In genomic region chr9:134136117-134136996, GRCh38 we compare ENCODE assay signal across 8 cellular contexts. TPM values are rescaled to one million over a fixed set of nuclear protein-coding genes. Genes with fewer than 3 reads are reported as not detected.
DNase-seq lines count a peak whose midpoint lies in the region; ATAC-seq and TF ChIP-seq lines count a peak whose summit lies in the region.

No MANE protein-coding gene starts in this region.

- H3K36me3 Mint-ChIP-seq in T-helper 17 cell (ENCODE audit: low read depth) (no peaks in the 10 kb centered on the region), endothelial cell (ENCODE audit: low read depth, unreplicated experiment) (peaks cover 18% of the 10 kb centered on the region), naive B cell (peaks cover 5 to 14% of the 10 kb centered on the region in 2 donors)

- no peaks in the 10 kb centered on the region for H3K9me3 Mint-ChIP-seq in endothelial cell (ENCODE audit: unreplicated experiment)
- H3K9me3 Mint-ChIP-seq in naive B cell: no peaks in the 10 kb centered on the region

- H3K4me3 Mint-ChIP-seq in T-helper 17 cell: peak overlapping the region; percentile 93
- peak overlapping the region; percentile 94 for H3K4me3 Mint-ChIP-seq in endothelial cell (ENCODE audit: unreplicated experiment)
- H3K4me3 Mint-ChIP-seq in naive B cell: peak overlapping the region; percentile 87 to 96 (median 93)

- peak; percentile 10 for DNase-seq in activated naive CD4-positive, alpha-beta T cell treated with Interleukin-2 at 50 U/mL for 16 hours
- no peak for DNase-seq in activated naive CD4-positive, alpha-beta T cell (lab: John Stamatoyannopoulos, UW)
- DNase-seq in T-helper 17 cell (peak in 2 of 3 donors; percentile 9 to 17), endothelial cell (ENCODE audit: low spot score) (peak; percentile 21), naive B cell (no peak), H4 (ENCODE audit: low spot score) (no peak), islet precursor cell (no peak)

- no peaks in the 10 kb centered on the region for H3K9me3 ChIP-seq in T-helper 17 cell (ENCODE audit: control insufficient read depth, low read length, poor library complexity, severe bottlenecking)

- H3K27ac Mint-ChIP-seq in T-helper 17 cell: peak overlapping the region; percentile 85
- H3K27ac Mint-ChIP-seq in endothelial cell (ENCODE audit: unreplicated experiment): no peak overlapping the region
- peak overlapping the region in 4 of 6 donors; percentile 50 to 90 (median 82) for H3K27ac Mint-ChIP-seq in naive B cell

- no peak for TF ChIP-seq CTCF in endothelial cell (IDR thresholded peaks at IDR 0.05; ENCODE audit: unreplicated experiment)

- ATAC-seq in HG02943 (IDR thresholded peaks at IDR 0.05; ENCODE audit: low read depth, unreplicated experiment) (peak; percentile 4), T-helper 17 cell (peak; percentile 24), naive B cell (ENCODE audit: low read depth in 2 of 2) (peak; percentile 26 to 27)

- H3K27me3 Mint-ChIP-seq in T-helper 17 cell (no peaks in the 10 kb centered on the region), endothelial cell (ENCODE audit: unreplicated experiment) (peaks cover 5% of the 10 kb centered on the region), naive B cell (no peaks in the 10 kb centered on the region)

- H3K4me1 Mint-ChIP-seq in T-helper 17 cell (peaks cover 40% of the 10 kb centered on the region), endothelial cell (ENCODE audit: unreplicated experiment) (peaks cover 17% of the 10 kb centered on the region), naive B cell (peaks cover 33 to 51% (median 34%) of the 10 kb centered on the region in 3 donors)

RNA-seq across cellular contexts. Expression of gene WDR5, which starts 0.5 kb away (rescaled TPM):
- total RNA-seq in T-helper 17 cell (10 to 100 TPM; 18.3 to 18.4 TPM), endothelial cell (ENCODE audit: unreplicated experiment) (26.5 TPM)
- 10 to 100 TPM in 5 of 6 donors, 1 to 10 TPM in 1; 5.1 to 20.2 (median 12.3) TPM for polyA plus RNA-seq in naive B cell (ENCODE audit: low read depth in 6 of 6)
- total RNA-seq in H4 (2014; rRNA removed; shearing (Covaris generic)): 26.4 and 30.7 TPM in 2 replicates

RNA-seq across cellular contexts. Expression of gene RNU6ATAC, which starts 28.0 kb away (rescaled TPM):
- total RNA-seq in T-helper 17 cell (10 to 100 TPM; 66.4 to 90.1 TPM), endothelial cell (ENCODE audit: unreplicated experiment) (140 TPM)
- polyA plus RNA-seq in naive B cell (ENCODE audit: low read depth in 6 of 6): not detected
- not detected in 2 replicates for total RNA-seq in H4 (2014; rRNA removed; shearing (Covaris generic))

Comparison
In these comparisons a context has a peak if more than half of its experiments do, and no peak if none do; other contexts are left out.
1. DNase-seq: peak in activated naive CD4-positive, alpha-beta T cell treated with Interleukin-2 at 50 U/mL for 16 hours (single experiment), T-helper 17 cell (2 of 3) and endothelial cell (single experiment); none in activated naive CD4-positive, alpha-beta T cell (0 of 4), naive B cell (single experiment), H4 (single experiment) and islet precursor cell (single experiment).
2. RNA of gene RNU6ATAC, which starts 28.0 kb away (total RNA-seq): 140 TPM in endothelial cell (single experiment) and 66.4 to 90.1 TPM in T-helper 17 cell; not detected in H4; every median in the first group is over 10 times any median in the second.
3. Peak in every context shown above with its lines, with median percentiles within 50 percentile points of each other: ATAC-seq and H3K4me3 Mint-ChIP-seq.